Comparison of ENCODE assay signal across 9 cellular contexts in the genomic region with DNA sequence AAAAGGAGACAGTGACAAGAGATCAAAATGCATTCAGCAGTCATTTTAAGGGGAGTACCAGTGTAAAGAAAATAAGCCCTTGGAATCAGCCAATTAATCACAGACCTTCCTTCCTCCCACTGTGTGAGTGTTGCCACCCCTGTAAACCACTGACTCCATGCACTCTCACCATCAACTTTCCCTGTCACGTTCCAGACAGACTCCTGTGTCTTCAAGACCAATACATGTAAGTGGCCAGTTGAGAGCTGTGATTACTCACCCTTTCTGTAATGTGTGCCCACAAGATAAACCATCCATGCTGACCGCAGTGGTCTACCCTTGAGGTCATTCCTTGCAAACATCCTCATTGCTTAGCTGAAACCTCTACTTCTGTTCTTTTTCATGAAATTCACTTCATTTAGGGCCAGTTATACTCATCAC.
DNase-seq lines count a peak whose midpoint lies in the region; ATAC-seq and TF ChIP-seq lines count a peak whose summit lies in the region.
"Had no signal": no experiment of that assay in that cellular context is flagged by ENCODE, and none has a peak within 500 bp of the region (broad histone marks: within the 10 kb centered on the region; RNA-seq: fewer than 3 reads in every experiment).

No MANE protein-coding gene starts in this region.

- no peaks in the 10 kb centered on the region for H4K20me1 ChIP-seq in SK-N-SH (ENCODE audit: insufficient read depth)

- H3K27ac ChIP-seq in SK-N-SH (ENCODE audit: low read depth in 2 of 2, low read length in 1 of 2) (peak overlapping the region; percentile 65 to 83; a peak in 3 of 4 replicates), spleen (peak overlapping the region in 5 of 8 donors; percentile 11 to 58 (median 47))
- H3K27ac ChIP-seq in effector memory CD4-positive, alpha-beta T cell (ENCODE audit: insufficient read depth, low read length, poor library complexity, severe bottlenecking), result no peak overlapping the region

- H3K9me3 ChIP-seq in SK-N-SH (no peaks in the 10 kb centered on the region), spleen (no peaks in the 10 kb centered on the region)
- no peaks in the 10 kb centered on the region for H3K9me3 ChIP-seq in effector memory CD4-positive, alpha-beta T cell (ENCODE audit: control insufficient read depth, low read length)
- H3K9me3 ChIP-seq: pancreas had no signal

- no peaks in the 10 kb centered on the region for H3K9me2 ChIP-seq in SK-N-SH

- no peaks in the 10 kb centered on the region for H3K79me2 ChIP-seq in SK-N-SH (ENCODE audit: insufficient read depth)

- H2AFZ ChIP-seq in SK-N-SH (ENCODE audit: low read depth), result no peak overlapping the region

- H3K36me3 ChIP-seq in SK-N-SH (replicated peaks in 1 of 2; ENCODE audit: control insufficient read depth in 1 of 2, insufficient read depth in 2 of 2, low read length in 1 of 2), result peaks cover 0 to 3% of the 10 kb centered on the region in 2 experiments
- H3K36me3 ChIP-seq in spleen, result no peaks in the 10 kb centered on the region
- no peaks in the 10 kb centered on the region for H3K36me3 ChIP-seq in effector memory CD4-positive, alpha-beta T cell (ENCODE audit: control insufficient read depth, insufficient read depth, low read length)
- H3K36me3 ChIP-seq: pancreas had no signal

- peak overlapping the region; percentile 56 for H3K4me2 ChIP-seq in SK-N-SH

- TF ChIP-seq POLR2A in spleen (IDR thresholded peaks at IDR 0.05), result no peak

- no peak for TF ChIP-seq RAD21 in SK-N-SH (IDR thresholded peaks at IDR 0.05; ENCODE audit: low read length)

- ATAC-seq in HG03139 (IDR thresholded peaks at IDR 0.05; ENCODE audit: unreplicated experiment), result no peak
- ATAC-seq in HG02642 (IDR thresholded peaks at IDR 0.05; ENCODE audit: poor library complexity, unreplicated experiment), result no peak
- no peak for ATAC-seq in GM21529 (IDR thresholded peaks at IDR 0.05; ENCODE audit: unreplicated experiment)

- H3K27me3 ChIP-seq in SK-N-SH (ENCODE audit: insufficient read depth) (no peaks in the 10 kb centered on the region), spleen (replicated peaks in 1 of 7) (no peaks in the 10 kb centered on the region)
- H3K27me3 ChIP-seq in effector memory CD4-positive, alpha-beta T cell (replicated peaks; ENCODE audit: control insufficient read depth, insufficient read depth, low read length, poor library complexity, severe bottlenecking), result no peaks in the 10 kb centered on the region
- H3K27me3 ChIP-seq: pancreas had no signal

- DNase-seq in HEK293T (ENCODE audit: extremely low spot score), result peak; percentile 51
- DNase-seq in SK-N-SH, result no peak
- peak; percentile 97 for DNase-seq in fibroblast of villous mesenchyme (ENCODE audit: low read depth)
- DNase-seq in spleen, result no peak
- DNase-seq in effector memory CD4-positive, alpha-beta T cell, result no peak
- DNase-seq: pancreas had no signal

- TF ChIP-seq CTCF in SK-N-SH (IDR thresholded peaks at IDR 0.05) (no peak), fibroblast of villous mesenchyme (IDR thresholded peaks at IDR 0.05; ENCODE audit: insufficient read depth, low read depth, low read length) (no peak), spleen (IDR thresholded peaks at IDR 0.05 in 8 of 11, conservative IDR thresholded peaks at IDR 0.05 in 3 of 11) (no peak)

- H3K4me1 ChIP-seq in SK-N-SH (ENCODE audit: control insufficient read depth in 1 of 2, insufficient read depth in 2 of 2, low read depth in 1 of 2, low read length in 1 of 2) (peaks cover 9 to 10% of the 10 kb centered on the region in 2 experiments; a peak in 3 of 4 replicates), spleen (peaks cover 0 to 42% (median 10%) of the 10 kb centered on the region in 6 donors)
- H3K4me1 ChIP-seq in effector memory CD4-positive, alpha-beta T cell (ENCODE audit: control insufficient read depth, insufficient read depth, low read length, poor library complexity, severe bottlenecking), result no peaks in the 10 kb centered on the region

- POLR2A ChIA-PET in HEK293T (lab: Yijun Ruan, JAX), result interaction anchor here (1.6 kb wide), 1 partner anchor 895 kb away, joined by 4 read pairs; a partner anchor contains a TSS
- POLR2A ChIA-PET in SK-N-SH (lab: Yijun Ruan, JAX), result no interaction called here

- H3K4me3 ChIP-seq in SK-N-SH (ENCODE audit: low read depth in 2 of 2, low read length in 1 of 2), result no peak overlapping the region
- H3K4me3 ChIP-seq in fibroblast of villous mesenchyme (ENCODE audit: low read depth, low read length), result no peak overlapping the region
- H3K4me3 ChIP-seq in spleen, result no peak overlapping the region
- H3K4me3 ChIP-seq in effector memory CD4-positive, alpha-beta T cell (ENCODE audit: insufficient read depth, low read depth, low read length, poor library complexity, severe bottlenecking), result no peak overlapping the region
- H3K4me3 ChIP-seq: pancreas had no signal

- CTCF ChIA-PET in HEK293T (lab: Yijun Ruan, JAX) (interaction anchor here (0.6 to 0.7 kb wide), 2 partner anchors 8 to 937 kb away, joined by 3 read pairs; no protein-coding TSS in a partner anchor), SK-N-SH (lab: Yijun Ruan, JAX) (interaction anchor here (1.0 to 3.1 kb wide), 3 partner anchors 20 to 979 kb away, joined by 3 to 11 read pairs (median 4); a partner anchor contains a TSS)

- WGBS in SK-N-SH (ENCODE audit: low lambda C conversion rate), result 18% methylated on average over 2 of the region's 2 CpGs
- WGBS in spleen, 5 donors, result 44 to 58% (median 48%) methylated on average over 2 of the region's 2 CpGs

- H3F3A ChIP-seq in SK-N-SH (replicated peaks; ENCODE audit: insufficient read depth), result peaks cover 9% of the 10 kb centered on the region

- intact Hi-C loops in spleen (cut with DNase I; ENCODE audit: low total_unique reads), result no loop called here

- H3K9ac ChIP-seq in SK-N-SH, result peak overlapping the region; percentile 14; the same call in 1 of the 2 replicates

- TF ChIP-seq EP300 in SK-N-SH (IDR thresholded peaks at IDR 0.05; ENCODE audit: borderline replicate concordance in 1 of 2, low read depth in 1 of 2, low read length in 1 of 2), result peak; percentile 21 to 86; a peak in 3 of 4 replicates

TF ChIP-seq in HEK293T, 16 proteins besides CTCF, POLR2A, EP300 and RAD21:
- TF ChIP-seq L3MBTL2 (conservative IDR thresholded peaks at IDR 0.05), result no peak; the same call in 1 of the 2 replicates
- TF ChIP-seq CTBP1 (IDR thresholded peaks at IDR 0.05; ENCODE audit: borderline replicate concordance), result peak; percentile 1; the same call in 1 of the 2 replicates
- TF ChIP-seq, protein P1, sequence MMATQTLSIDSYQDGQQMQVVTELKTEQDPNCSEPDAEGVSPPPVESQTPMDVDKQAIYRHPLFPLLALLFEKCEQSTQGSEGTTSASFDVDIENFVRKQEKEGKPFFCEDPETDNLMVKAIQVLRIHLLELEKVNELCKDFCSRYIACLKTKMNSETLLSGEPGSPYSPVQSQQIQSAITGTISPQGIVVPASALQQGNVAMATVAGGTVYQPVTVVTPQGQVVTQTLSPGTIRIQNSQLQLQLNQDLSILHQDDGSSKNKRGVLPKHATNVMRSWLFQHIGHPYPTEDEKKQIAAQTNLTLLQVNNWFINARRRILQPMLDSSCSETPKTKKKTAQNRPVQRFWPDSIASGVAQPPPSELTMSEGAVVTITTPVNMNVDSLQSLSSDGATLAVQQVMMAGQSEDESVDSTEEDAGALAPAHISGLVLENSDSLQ (IDR thresholded peaks at IDR 0.05), result peak; percentile 30; the same call in 1 of the 2 replicates
- no peak for TF ChIP-seq FOXA1 (IDR thresholded peaks at IDR 0.05)

TF ChIP-seq in SK-N-SH, 30 proteins besides CTCF, POLR2A, EP300 and RAD21 (continues in another document):
- peak; percentile 49; the same call in 1 of the 2 replicates for TF ChIP-seq POLR2AphosphoS5 (IDR thresholded peaks at IDR 0.05; ENCODE audit: low read depth, low read length)
- TF ChIP-seq, protein P2, sequence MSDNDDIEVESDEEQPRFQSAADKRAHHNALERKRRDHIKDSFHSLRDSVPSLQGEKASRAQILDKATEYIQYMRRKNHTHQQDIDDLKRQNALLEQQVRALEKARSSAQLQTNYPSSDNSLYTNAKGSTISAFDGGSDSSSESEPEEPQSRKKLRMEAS (IDR thresholded peaks at IDR 0.05; ENCODE audit: low read depth), result peak; percentile 75
- TF ChIP-seq RXRA (IDR thresholded peaks at IDR 0.05; ENCODE audit: borderline replicate concordance, low read depth), result peak; percentile 98
- no peak; the same call in 1 of the 2 replicates for TF ChIP-seq SMC3 (IDR thresholded peaks at IDR 0.05; ENCODE audit: low read depth, low read length)
- peak; percentile 57; the same call in 1 of the 2 replicates for TF ChIP-seq SIN3A (IDR thresholded peaks at IDR 0.05; ENCODE audit: borderline replicate concordance, low read depth, low read length)
- peak; percentile 92 for TF ChIP-seq TEAD4 (IDR thresholded peaks at IDR 0.05; ENCODE audit: borderline replicate concordance, insufficient read depth)
- TF ChIP-seq, protein P3, sequence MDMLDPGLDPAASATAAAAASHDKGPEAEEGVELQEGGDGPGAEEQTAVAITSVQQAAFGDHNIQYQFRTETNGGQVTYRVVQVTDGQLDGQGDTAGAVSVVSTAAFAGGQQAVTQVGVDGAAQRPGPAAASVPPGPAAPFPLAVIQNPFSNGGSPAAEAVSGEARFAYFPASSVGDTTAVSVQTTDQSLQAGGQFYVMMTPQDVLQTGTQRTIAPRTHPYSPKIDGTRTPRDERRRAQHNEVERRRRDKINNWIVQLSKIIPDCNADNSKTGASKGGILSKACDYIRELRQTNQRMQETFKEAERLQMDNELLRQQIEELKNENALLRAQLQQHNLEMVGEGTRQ (IDR thresholded peaks at IDR 0.05; ENCODE audit: borderline replicate concordance, low read depth, low read length), result no peak

Comparison
In these comparisons a context has a peak if more than half of its experiments do, and no peak if none do; other contexts are left out.
1. DNase-seq: peak in HEK293T (single experiment) and fibroblast of villous mesenchyme (single experiment); none in SK-N-SH (single experiment), spleen (single experiment) and effector memory CD4-positive, alpha-beta T cell (0 of 3).